In the genomic region with DNA sequence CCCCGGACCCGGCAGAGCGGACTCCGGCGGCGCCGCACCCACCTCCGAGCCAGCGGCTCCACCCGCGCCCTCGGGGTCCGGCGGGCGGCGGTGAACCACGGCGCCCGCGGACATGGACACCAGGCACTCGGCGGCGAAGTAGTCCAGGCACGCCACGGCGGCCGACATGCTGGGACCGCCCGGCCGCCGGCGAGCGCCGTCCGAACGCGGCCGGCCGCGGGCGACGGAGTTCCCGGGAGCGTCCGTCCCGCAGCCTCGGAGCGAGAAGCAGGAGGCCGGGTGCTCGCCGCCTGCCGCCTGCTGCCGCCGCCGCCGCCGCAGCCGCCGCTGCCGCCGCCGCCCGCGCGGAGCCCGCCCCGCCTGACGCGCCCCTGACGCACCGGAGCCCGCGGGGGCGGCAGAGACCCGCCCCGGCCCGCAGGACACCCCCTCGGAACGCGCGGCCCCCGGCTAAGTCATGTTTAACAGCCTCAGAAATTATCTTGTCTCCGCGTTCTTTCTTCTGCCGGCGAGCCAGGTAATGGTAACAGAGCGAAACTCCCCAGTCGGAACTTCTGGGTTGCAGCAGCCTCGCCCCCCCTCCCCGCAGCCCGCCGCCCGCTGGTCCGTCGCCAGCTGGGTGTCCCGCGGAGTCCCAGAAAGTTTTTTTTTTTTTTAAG, we compare ENCODE assay signal across 8 cellular contexts. TPM values are rescaled to one million over a fixed set of nuclear protein-coding genes. Genes with fewer than 3 reads are reported as not detected.
DNase-seq lines count a peak whose midpoint lies in the region; ATAC-seq and TF ChIP-seq lines count a peak whose summit lies in the region.

KLF14 (minus strand) TSS at position 342 of the 659 bp plus-strand sequence; CDS start at position 168, 174 bp downstream.

- H2BK120ac ChIP-seq in mesendoderm (ENCODE audit: low read depth, low read length): no peak within 1 kb of the TSS

- H3K4me1 ChIP-seq in colonic mucosa (no peaks in the 10 kb centered on the region), mesendoderm (ENCODE audit: control insufficient read depth, low read depth, low read length) (no peaks in the 10 kb centered on the region)

- H3K4me3 Mint-ChIP-seq in T-helper 2 cell treated with Interferon-gamma antibody and Interleukin-4, amounts not matched to agents 5 μg/mL and 100 μg/mL, for 36 hours: peak within 1 kb of the TSS; percentile 85
- peak within 1 kb of the TSS; percentile 81 to 88 for H3K4me3 Mint-ChIP-seq in stimulated activated naive CD8-positive, alpha-beta T cell treated with anti-CD3 and anti-CD28 coated beads, Interleukin-15, amount 100 ng/mL, for 72 hours

- no peak within 1 kb of the TSS for H2BK15ac ChIP-seq in mesendoderm (replicated peaks; ENCODE audit: low read depth)

- H3K27ac ChIP-seq in colonic mucosa (no peak within 1 kb of the TSS), mesendoderm (ENCODE audit: low read depth, low read length) (no peak within 1 kb of the TSS)

- peak within 1 kb of the TSS; percentile 38 for H3K4me3 ChIP-seq in BJ (ENCODE audit: low read depth, low read length)
- H3K4me3 ChIP-seq in H7 (ENCODE audit: insufficient read depth, low read depth, low read length): peak within 1 kb of the TSS; percentile 49
- peak within 1 kb of the TSS; percentile 31 for H3K4me3 ChIP-seq in colonic mucosa
- no peak within 1 kb of the TSS for H3K4me3 ChIP-seq in mesendoderm (ENCODE audit: low read length)

- H3K4ac ChIP-seq in mesendoderm (ENCODE audit: low read depth, low read length): no peak within 1 kb of the TSS

- POLR2A ChIA-PET in BJ (lab: Charles Lee): no interaction called here

- no peak for DNase-seq in BJ (ENCODE audit: low read depth)
- DNase-seq in H7: peak; percentile 79
- peak; percentile 46 for DNase-seq in T-helper 2 cell treated with Interferon-gamma antibody and Interleukin-4, amounts not matched to agents 5 μg/mL and 100 μg/mL, for 36 hours (ENCODE audit: low spot score)
- DNase-seq in colonic mucosa: peak; percentile 20
- peak; percentile 39 for DNase-seq in mesendoderm
- DNase-seq in stimulated activated naive CD8-positive, alpha-beta T cell treated with anti-CD3 and anti-CD28 coated beads, Interleukin-15, amount 100 ng/mL, for 72 hours: peak; percentile 27 to 37
- no peak for DNase-seq in NOMO-1 treated with dmso at 0.1 percent for 144 hours (lab: John Stamatoyannopoulos, UW; ENCODE audit: unreplicated experiment)

- H3K9me3 Mint-ChIP-seq in T-helper 2 cell treated with Interferon-gamma antibody and Interleukin-4, amounts not matched to agents 5 μg/mL and 100 μg/mL, for 36 hours: peaks cover 15% of the 10 kb centered on the region
- peaks cover 8 to 17% of the 10 kb centered on the region in 2 donors for H3K9me3 Mint-ChIP-seq in stimulated activated naive CD8-positive, alpha-beta T cell treated with anti-CD3 and anti-CD28 coated beads, Interleukin-15, amount 100 ng/mL, for 72 hours

- peak within 1 kb of the TSS; percentile 57 for H3K4me2 ChIP-seq in mesendoderm (ENCODE audit: low read length)

- no peaks in the 10 kb centered on the region for H3K36me3 ChIP-seq in BJ (ENCODE audit: control insufficient read depth, insufficient read depth, low read length)
- H3K36me3 ChIP-seq in H7 (replicated peaks; ENCODE audit: control insufficient read depth, insufficient read depth, low read length): no peaks in the 10 kb centered on the region
- no peaks in the 10 kb centered on the region for H3K36me3 ChIP-seq in colonic mucosa
- no peaks in the 10 kb centered on the region for H3K36me3 ChIP-seq in mesendoderm (ENCODE audit: control insufficient read depth, insufficient read depth, low read length)

- WGBS in mesendoderm (ENCODE audit: extremely low coverage, insufficient coverage, low lambda C conversion rate): no CpG with 5 or more reads among the region's 97 CpGs

- H3K18ac ChIP-seq in mesendoderm (ENCODE audit: low read length): no peak within 1 kb of the TSS

- no peaks in the 10 kb centered on the region for H3K79me1 ChIP-seq in mesendoderm (ENCODE audit: low read length)

- peaks cover 74% of the 10 kb centered on the region for H3K27me3 Mint-ChIP-seq in T-helper 2 cell treated with Interferon-gamma antibody and Interleukin-4, amounts not matched to agents 5 μg/mL and 100 μg/mL, for 36 hours (ENCODE audit: low read depth)
- H3K27me3 Mint-ChIP-seq in stimulated activated naive CD8-positive, alpha-beta T cell treated with anti-CD3 and anti-CD28 coated beads, Interleukin-15, amount 100 ng/mL, for 72 hours: peaks cover 79% of the 10 kb centered on the region

- H3K23ac ChIP-seq in mesendoderm (ENCODE audit: low read length): peak within 1 kb of the TSS; percentile 56

- CTCF ChIA-PET in BJ (lab: Yijun Ruan, JAX): interaction anchor here (0.6 to 1.6 kb wide), 2 partner anchors 69 to 662 kb away, joined by 4 read pairs; no protein-coding TSS in a partner anchor

- H3K36me3 Mint-ChIP-seq in T-helper 2 cell treated with Interferon-gamma antibody and Interleukin-4, amounts not matched to agents 5 μg/mL and 100 μg/mL, for 36 hours (ENCODE audit: low read depth): peaks cover 2% of the 10 kb centered on the region

- peak; percentile 69 for ATAC-seq in stimulated activated naive CD8-positive, alpha-beta T cell treated with anti-CD3 and anti-CD28 coated beads, Interleukin-15, amount 100 ng/mL, for 72 hours
- ATAC-seq in HG02763 (IDR thresholded peaks at IDR 0.05; ENCODE audit: unreplicated experiment): no peak

- peaks cover 15% of the 10 kb centered on the region for H3K27me3 ChIP-seq in BJ (ENCODE audit: control insufficient read depth, insufficient read depth, low read length)
- H3K27me3 ChIP-seq in H7 (ENCODE audit: control insufficient read depth, insufficient read depth, low read length): peaks cover 85% of the 10 kb centered on the region
- H3K27me3 ChIP-seq in colonic mucosa: peaks cover 46% of the 10 kb centered on the region
- H3K27me3 ChIP-seq in mesendoderm (ENCODE audit: insufficient read depth, low read length, poor library complexity): peaks cover 27% of the 10 kb centered on the region

- intact Hi-C loops in colonic mucosa (cut with DNase I): no loop called here

- no peak within 1 kb of the TSS for H3K27ac Mint-ChIP-seq in T-helper 2 cell treated with Interferon-gamma antibody and Interleukin-4, amounts not matched to agents 5 μg/mL and 100 μg/mL, for 36 hours
- H3K27ac Mint-ChIP-seq in stimulated activated naive CD8-positive, alpha-beta T cell treated with anti-CD3 and anti-CD28 coated beads, Interleukin-15, amount 100 ng/mL, for 72 hours: peak within 1 kb of the TSS in 1 of 2 donors; percentile 36

- TF ChIP-seq CTCF in BJ (IDR thresholded peaks at IDR 0.05; ENCODE audit: insufficient read depth, low read depth, low read length) (no peak), colonic mucosa (IDR thresholded peaks at IDR 0.05) (no peak)

- H3K4me1 Mint-ChIP-seq in T-helper 2 cell treated with Interferon-gamma antibody and Interleukin-4, amounts not matched to agents 5 μg/mL and 100 μg/mL, for 36 hours (ENCODE audit: low read depth): peaks cover 5% of the 10 kb centered on the region
- peaks cover 6% of the 10 kb centered on the region for H3K4me1 Mint-ChIP-seq in stimulated activated naive CD8-positive, alpha-beta T cell treated with anti-CD3 and anti-CD28 coated beads, Interleukin-15, amount 100 ng/mL, for 72 hours

- H2BK5ac ChIP-seq in mesendoderm (ENCODE audit: low read length): no peak within 1 kb of the TSS

- H3K56ac ChIP-seq in mesendoderm (ENCODE audit: low read length): peak within 1 kb of the TSS; percentile 34

- no peak within 1 kb of the TSS for H4K5ac ChIP-seq in mesendoderm (ENCODE audit: low read length)

- H3K9ac ChIP-seq in colonic mucosa (ENCODE audit: low read depth in 2 of 2, low read length in 2 of 2): no peak within 1 kb of the TSS
- peak within 1 kb of the TSS; percentile 29 for H3K9ac ChIP-seq in mesendoderm (ENCODE audit: low read length)

- no peaks in the 10 kb centered on the region for H3K9me3 ChIP-seq in colonic mucosa

- H4K8ac ChIP-seq in mesendoderm (ENCODE audit: low read depth, low read length): no peak within 1 kb of the TSS

- no peaks in the 10 kb centered on the region for H3K79me2 ChIP-seq in mesendoderm (ENCODE audit: control insufficient read depth, insufficient read depth, low read length)

- H2AK5ac ChIP-seq in mesendoderm (ENCODE audit: low read length): no peak within 1 kb of the TSS

RNA-seq across cellular contexts. Expression of gene KLF14, which starts in this region (rescaled TPM):
- not detected in 2 replicates for polyA plus RNA-seq in BJ (2011; rRNA removed)
- polyA minus RNA-seq in BJ (2011; rRNA and poly(A)+ RNA removed): 0.05 and 0.15 TPM in 2 replicates
- total RNA-seq in H7 (2014; rRNA removed; shearing (Covaris generic)): 0.07 TPM in 1 of 2 replicates, not detected in the other
- not detected for total RNA-seq in colonic mucosa
- 0.01 TPM for polyA plus RNA-seq in mesendoderm (2013, experiment 1 of 2)
- polyA plus RNA-seq in mesendoderm (2013, experiment 2 of 2): not detected

Comparison
In these comparisons a context has a peak if more than half of its experiments do, and no peak if none do; other contexts are left out.
1. Peak in DNase-seq and H3K4me3 ChIP-seq in H7; RNA of the gene not detected or under 1 TPM.
2. Peak in DNase-seq and H3K4me3 ChIP-seq in colonic mucosa; RNA of the gene not detected or under 1 TPM.
3. DNase-seq: peak in T-helper 2 cell treated with Interferon-gamma antibody and Interleukin-4, amounts not matched to agents 5 μg/mL and 100 μg/mL, for 36 hours (single experiment), mesendoderm (single experiment) and stimulated activated naive CD8-positive, alpha-beta T cell treated with anti-CD3 and anti-CD28 coated beads, Interleukin-15, amount 100 ng/mL, for 72 hours (2 of 2); none in BJ (single experiment) and NOMO-1 treated with dmso at 0.1 percent for 144 hours (single experiment).